Comparison of ENCODE assay signal across 10 cellular contexts in the genomic region with DNA sequence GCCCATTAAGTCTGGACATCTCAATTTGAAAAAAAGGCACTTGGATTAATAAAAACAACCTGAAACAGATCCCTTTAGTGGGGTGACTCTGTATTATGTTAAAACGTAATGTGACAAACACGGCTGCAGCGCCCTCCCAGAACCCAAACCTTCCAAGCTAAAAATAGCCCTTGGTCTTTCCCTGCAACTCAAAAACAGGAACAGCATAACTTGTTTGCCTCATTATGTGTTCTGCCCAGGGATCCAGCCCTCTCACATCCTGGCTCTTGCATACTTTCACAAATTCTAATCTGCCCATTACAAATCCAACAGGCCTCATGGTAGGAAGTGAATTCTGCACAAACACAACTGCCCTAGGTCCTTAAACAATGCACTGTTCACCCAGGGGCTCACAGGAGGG.
DNase-seq lines count a peak whose midpoint lies in the region; ATAC-seq and TF ChIP-seq lines count a peak whose summit lies in the region.
"Had no signal": no experiment of that assay in that cellular context is flagged by ENCODE, and none has a peak within 500 bp of the region (broad histone marks: within the 10 kb centered on the region; RNA-seq: fewer than 3 reads in every experiment).

No MANE protein-coding gene starts in this region.

- H3K36me3 ChIP-seq in breast epithelium (no peaks in the 10 kb centered on the region), mammary epithelial cell (ENCODE audit: insufficient read depth, low read length) (no peaks in the 10 kb centered on the region), aorta (ENCODE audit: control insufficient read depth in 1 of 2, insufficient read depth in 2 of 2, low read length in 1 of 2) (no peaks in the 10 kb centered on the region)
- H3K36me3 ChIP-seq: MG63 had no signal

- no peaks in the 10 kb centered on the region for H3K27me3 ChIP-seq in breast epithelium
- H3K27me3 ChIP-seq in mammary epithelial cell (ENCODE audit: insufficient read depth, low read length): no peaks in the 10 kb centered on the region
- H3K27me3 ChIP-seq in aorta (ENCODE audit: control insufficient read depth in 1 of 2, insufficient read depth in 2 of 2, low read length in 1 of 2): no peaks in the 10 kb centered on the region
- H3K27me3 ChIP-seq: MG63 had no signal

- H3K4me2 ChIP-seq in mammary epithelial cell (ENCODE audit: insufficient read depth, low read depth, low read length): no peak overlapping the region

- CTCF ChIA-PET in mammary epithelial cell (lab: Charles Lee; ENCODE audit: low non-redundant PET): no interaction called here

- intact Hi-C loops in breast epithelium (cut with DNase I; ENCODE audit: low total_unique reads): no loop called here
- intact Hi-C loops in mammary epithelial cell (cut with micrococcal nuclease): no loop called here
- intact Hi-C loops in aorta (cut with DNase I): no loop called here

- TF ChIP-seq POLR2A in breast epithelium (IDR thresholded peaks at IDR 0.05): no peak

- no peaks in the 10 kb centered on the region for H3K4me1 ChIP-seq in breast epithelium
- H3K4me1 ChIP-seq in mammary epithelial cell (ENCODE audit: insufficient read depth, low read length): no peaks in the 10 kb centered on the region
- H3K4me1 ChIP-seq in aorta (ENCODE audit: control insufficient read depth in 1 of 2, insufficient read depth in 2 of 2, low read length in 2 of 2): peaks cover 3 to 5% of the 10 kb centered on the region in 2 donors

- H4K20me1 ChIP-seq in mammary epithelial cell (ENCODE audit: insufficient read depth, low read length): no peaks in the 10 kb centered on the region

- WGBS in mammary epithelial cell (ENCODE audit: low coverage, missing lambda C conversion rate): 54% methylated on average over 3 of the region's 3 CpGs
- WGBS in aorta, 2 donors: 0 to 5% methylated on average over 3 of the region's 3 CpGs

- H3K27ac ChIP-seq in breast epithelium (peak overlapping the region; percentile 29 to 65), mammary epithelial cell (ENCODE audit: insufficient read depth, low read depth, low read length) (no peak overlapping the region), aorta (ENCODE audit: low read depth in 1 of 2, low read length in 2 of 2) (peak overlapping the region; percentile 59 to 89)

- H3K79me2 ChIP-seq in mammary epithelial cell (ENCODE audit: insufficient read depth, low read length): no peaks in the 10 kb centered on the region

- no peak overlapping the region for H3K9ac ChIP-seq in mammary epithelial cell (ENCODE audit: insufficient read depth, low read length)

- ATAC-seq in aorta (ENCODE audit: low FRiP score) (peak; percentile 77), GM21423 (IDR thresholded peaks at IDR 0.05; ENCODE audit: unreplicated experiment) (no peak)

- TF ChIP-seq CTCF in breast epithelium (IDR thresholded peaks at IDR 0.05) (no peak), mammary epithelial cell (conservative IDR thresholded peaks at IDR 0.05 in 1 of 2, IDR thresholded peaks at IDR 0.05 in 1 of 2; ENCODE audit: extremely low read depth in 1 of 2, insufficient read depth in 1 of 2, low read depth in 1 of 2, low read length in 2 of 2) (no peak), fibroblast of mammary gland (conservative IDR thresholded peaks at IDR 0.05; ENCODE audit: control insufficient read depth, insufficient read depth, low read depth, low read length) (no peak)

- dilution Hi-C loops in mammary epithelial cell (cut with HindIII; ENCODE audit: low sequenced_read_pairs): no loop called here

- DNase-seq in breast epithelium (ENCODE audit: low spot score in 2 of 2) (no peak), mammary epithelial cell (no peak), fibroblast of mammary gland (ENCODE audit: low read depth) (peak; percentile 25), midbrain (lab: John Stamatoyannopoulos, UW) (peak; percentile 13), aorta (peak in 1 of 2 donors; percentile 68), NCI-H128 (lab: John Stamatoyannopoulos, UW; ENCODE audit: unreplicated experiment) (no peak), NCI-H1105 treated with DMSO at 0.1 percent for 48 hours (lab: John Stamatoyannopoulos, UW) (no peak)
- DNase-seq: activated naive CD8-positive, alpha-beta T cell treated with anti-CD3 and anti-CD28 coated beads, Interleukin-2, amount 10 ng/mL, durations not matched to agents 7 days and 5 days; MG63 had no signal

- no TSS peak for BruUV-seq in mammary epithelial cell (replicated peaks; lab: Mats Ljungman, UMichigan)

- no peak overlapping the region for H2AFZ ChIP-seq in mammary epithelial cell (ENCODE audit: low read depth, low read length)

- no peaks in the 10 kb centered on the region for H3K9me3 ChIP-seq in breast epithelium
- H3K9me3 ChIP-seq in mammary epithelial cell (replicated peaks; ENCODE audit: insufficient read depth, low read length): no peaks in the 10 kb centered on the region
- H3K9me3 ChIP-seq in aorta (ENCODE audit: control insufficient read depth, low read length): no peaks in the 10 kb centered on the region
- H3K9me3 ChIP-seq: MG63 had no signal

- in situ Hi-C loops in mammary epithelial cell (cut with MboI; ENCODE audit: low sequenced_read_pairs in 2 of 2): no loop called here

- H3K4me3 ChIP-seq in breast epithelium: no peak overlapping the region
- no peak overlapping the region for H3K4me3 ChIP-seq in mammary epithelial cell (replicated peaks in 1 of 3; ENCODE audit: insufficient read depth in 1 of 3, low read depth in 2 of 3, low read length in 3 of 3)
- no peak overlapping the region for H3K4me3 ChIP-seq in fibroblast of mammary gland (ENCODE audit: control insufficient read depth, low read depth, low read length)
- no peak overlapping the region for H3K4me3 ChIP-seq in aorta (ENCODE audit: low read length in 2 of 2)
- H3K4me3 ChIP-seq: MG63 had no signal

Comparison
In these comparisons a context has a peak if more than half of its experiments do, and no peak if none do; other contexts are left out.
1. DNase-seq: peak in fibroblast of mammary gland (single experiment) and midbrain (single experiment); none in breast epithelium (0 of 2), mammary epithelial cell (single experiment), NCI-H128 (single experiment) and NCI-H1105 treated with DMSO at 0.1 percent for 48 hours (single experiment).